Comparison of ENCODE assay signal across 8 cellular contexts in the genomic region with DNA sequence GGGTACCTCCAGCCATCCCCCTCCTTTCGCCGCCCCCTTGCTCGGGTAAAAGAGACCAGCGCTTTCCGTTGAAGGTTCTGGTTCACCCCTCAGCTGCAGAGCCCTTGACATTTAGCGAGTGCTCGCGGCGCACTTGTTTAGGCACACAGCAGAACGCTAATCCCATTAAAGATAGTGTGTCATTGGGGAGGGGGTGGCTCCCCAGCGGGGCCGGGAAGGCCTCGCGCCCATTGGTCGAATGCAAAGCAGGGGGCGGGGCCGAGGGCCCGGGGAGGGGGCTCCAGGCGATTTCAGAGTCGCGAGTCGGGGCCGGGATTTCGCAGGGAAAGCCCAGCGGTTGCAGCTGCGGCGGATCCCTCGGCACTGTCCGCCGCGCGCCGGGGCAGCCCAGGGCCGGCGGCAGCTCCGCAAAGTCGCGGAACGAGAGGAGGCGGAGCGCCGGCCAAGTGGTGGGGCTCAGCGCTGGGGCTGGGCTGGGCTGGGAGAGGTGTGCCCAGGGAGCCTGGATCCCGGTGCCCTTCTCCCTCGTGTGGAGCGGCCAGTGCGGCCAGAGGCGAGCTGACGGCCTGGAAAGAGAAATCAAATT.
DNase-seq lines count a peak whose midpoint lies in the region; ATAC-seq and TF ChIP-seq lines count a peak whose summit lies in the region.

No MANE protein-coding gene starts in this region.

- no peak overlapping the region for H3K18ac ChIP-seq in mesendoderm (ENCODE audit: low read length)

- no peak overlapping the region for H2AK5ac ChIP-seq in mesendoderm (ENCODE audit: low read length)

- H3K27ac ChIP-seq in endodermal cell (ENCODE audit: low read depth, low read length) (no peak overlapping the region), mesendoderm (ENCODE audit: low read depth, low read length) (no peak overlapping the region), urinary bladder (ENCODE audit: low read depth) (no peak overlapping the region)

- TF ChIP-seq CTCF in endodermal cell (conservative IDR thresholded peaks at IDR 0.05), result no peak

- peaks cover 32% of the 10 kb centered on the region for H3K27me3 ChIP-seq in endodermal cell (ENCODE audit: control insufficient read depth, insufficient read depth, low read length, poor library complexity, severe bottlenecking)
- peaks cover 6% of the 10 kb centered on the region for H3K27me3 ChIP-seq in mesendoderm (ENCODE audit: insufficient read depth, low read length, poor library complexity)

- H3K4ac ChIP-seq in mesendoderm (ENCODE audit: low read depth, low read length), result no peak overlapping the region

- peak overlapping the region; percentile 62 for H3K56ac ChIP-seq in mesendoderm (ENCODE audit: low read length)

- H3K27ac Mint-ChIP-seq in endodermal cell, result peak overlapping the region; percentile 74

- H3K9me3 Mint-ChIP-seq in endodermal cell, result no peaks in the 10 kb centered on the region

- H3K4me2 ChIP-seq in mesendoderm (ENCODE audit: low read length), result peak overlapping the region; percentile 87

- peaks cover 25% of the 10 kb centered on the region for H3K27me3 Mint-ChIP-seq in endodermal cell (ENCODE audit: insufficient read depth)

- DNase-seq in NCI-H82 (lab: John Stamatoyannopoulos, UW) (peak; percentile 99), endodermal cell (peak; percentile 99), mesendoderm (peak; percentile 94), HK-2 (ENCODE audit: unreplicated experiment) (no peak)

- ATAC-seq in GM18907 (IDR thresholded peaks at IDR 0.05; ENCODE audit: unreplicated experiment) (no peak), GM18520 (IDR thresholded peaks at IDR 0.05; ENCODE audit: unreplicated experiment) (no peak)

- H3K4me3 ChIP-seq in endodermal cell (ENCODE audit: low read length) (peak overlapping the region; percentile 86), mesendoderm (ENCODE audit: low read length) (peak overlapping the region; percentile 24), urinary bladder (ENCODE audit: low read depth, low read length) (peak overlapping the region; percentile 44)

- no peak overlapping the region for H2BK5ac ChIP-seq in mesendoderm (ENCODE audit: low read length)

- 0% methylated on average over 11 to 49 of the region's 49 CpGs for WGBS in endodermal cell (ENCODE audit: insufficient coverage in 1 of 2, insufficient read length in 1 of 2), 2 experiments
- WGBS in mesendoderm (ENCODE audit: extremely low coverage, insufficient coverage, low lambda C conversion rate), result no CpG with 5 or more reads among the region's 49 CpGs
- WGBS in urinary bladder, result under 1% methylated on average over 49 of the region's 49 CpGs

- no peak overlapping the region for H3K23ac ChIP-seq in mesendoderm (ENCODE audit: low read length)

- no peak overlapping the region for H4K8ac ChIP-seq in mesendoderm (ENCODE audit: low read depth, low read length)

- no peak overlapping the region for H2BK15ac ChIP-seq in mesendoderm (replicated peaks; ENCODE audit: low read depth)

- H3K79me1 ChIP-seq in mesendoderm (ENCODE audit: low read length), result no peaks in the 10 kb centered on the region

- H3K9me3 ChIP-seq in ES-I3 (ENCODE audit: control insufficient read depth, insufficient read depth, low read length), result no peaks in the 10 kb centered on the region
- no peaks in the 10 kb centered on the region for H3K9me3 ChIP-seq in endodermal cell (ENCODE audit: control insufficient read depth, low read length)

- peak overlapping the region; percentile 65 for H3K4me3 Mint-ChIP-seq in endodermal cell

- no peak overlapping the region for H2BK120ac ChIP-seq in mesendoderm (ENCODE audit: low read depth, low read length)

- H3K4me1 Mint-ChIP-seq in endodermal cell, result peaks cover 47% of the 10 kb centered on the region

- H3K36me3 ChIP-seq in ES-I3 (ENCODE audit: insufficient read depth, low read length), result no peaks in the 10 kb centered on the region
- no peaks in the 10 kb centered on the region for H3K36me3 ChIP-seq in endodermal cell (ENCODE audit: control insufficient read depth, insufficient read depth, low read length)
- no peaks in the 10 kb centered on the region for H3K36me3 ChIP-seq in mesendoderm (ENCODE audit: control insufficient read depth, insufficient read depth, low read length)
- no peaks in the 10 kb centered on the region for H3K36me3 ChIP-seq in urinary bladder (ENCODE audit: insufficient read depth)

- H3K79me2 ChIP-seq in mesendoderm (ENCODE audit: control insufficient read depth, insufficient read depth, low read length), result no peaks in the 10 kb centered on the region

- peaks cover 3% of the 10 kb centered on the region for H3K36me3 Mint-ChIP-seq in endodermal cell (ENCODE audit: low read depth)

- no peak overlapping the region for H4K5ac ChIP-seq in mesendoderm (ENCODE audit: low read length)

- H3K4me1 ChIP-seq in ES-I3 (ENCODE audit: insufficient read depth, low read length) (peaks cover 30% of the 10 kb centered on the region), endodermal cell (ENCODE audit: control insufficient read depth, insufficient read depth, low read length) (peaks cover 2% of the 10 kb centered on the region), mesendoderm (ENCODE audit: control insufficient read depth, low read depth, low read length) (peaks cover 4% of the 10 kb centered on the region), urinary bladder (ENCODE audit: insufficient read depth) (no peaks in the 10 kb centered on the region)

- H3K9ac ChIP-seq in ES-I3 (ENCODE audit: low read depth, low read length) (peak overlapping the region; percentile 59; the same call in 1 of the 2 replicates), endodermal cell (ENCODE audit: extremely low read depth, low read length, poor library complexity, severe bottlenecking) (peak overlapping the region; percentile 30), mesendoderm (ENCODE audit: low read length) (peak overlapping the region; percentile 65)

Comparison
In these comparisons a context has a peak if more than half of its experiments do, and no peak if none do; other contexts are left out.
1. H3K4me3 ChIP-seq: peak in every context shown above with its lines; median percentile 86 in endodermal cell; 44 in urinary bladder; 24 in mesendoderm.